Comparison of ENCODE assay signal across 8 cellular contexts in genomic region chr12:65169311-65170244, GRCh38. TPM values are rescaled to one million over a fixed set of nuclear protein-coding genes. Genes with fewer than 3 reads are reported as not detected.
DNase-seq lines count a peak whose midpoint lies in the region; ATAC-seq and TF ChIP-seq lines count a peak whose summit lies in the region.

LEMD3 (plus strand) TSS chr12:65169583; CDS start chr12:65169597, 14 bp downstream.

- peak; percentile 82 for DNase-seq in COLO829 (ENCODE audit: low spot score)
- peak; percentile 98 for DNase-seq in HT-29 (ENCODE audit: low spot score)
- DNase-seq in NK-92 treated with Interleukin-12 subunit alpha and Interleukin-12 subunit beta, amount 100 ng/mL, for 24 hours (lab: John Stamatoyannopoulos, UW), result peak; percentile 84
- DNase-seq in activated CD8-positive, alpha-beta memory T cell treated with anti-CD3 and anti-CD28 coated beads for 24 hours, result peak; percentile 94
- DNase-seq in effector CD4-positive, alpha-beta T cell, result peak; percentile 94
- DNase-seq in lung (ENCODE audit: low spot score), result peak; percentile 95
- peak; percentile 87 to 91 (median 88) for DNase-seq in stimulated activated CD4-positive, alpha-beta T cell treated with anti-CD3 and anti-CD28 coated beads, TNF-alpha, amount 100 ng/mL, for 24 hours (ENCODE audit: low read depth in 3 of 3)

- no peak for TF ChIP-seq CTCF in lung (IDR thresholded peaks at IDR 0.05; ENCODE audit: control extremely low read depth, extremely low read depth)

- WGBS in lung, 2 donors, result 0% methylated on average over 95 to 96 of the region's 96 CpGs

- peak within 1 kb of the TSS; percentile 97 to 99 for H3K27ac ChIP-seq in lung (ENCODE audit: low read depth in 1 of 2, low read length in 1 of 2)

- peaks cover 0 to 10% of the 10 kb centered on the region in 2 donors for H3K4me1 ChIP-seq in lung (ENCODE audit: control insufficient read depth in 2 of 2, insufficient read depth in 2 of 2, low read length in 2 of 2)

- peak within 1 kb of the TSS; percentile 93 for H3K4me3 ChIP-seq in lung

- H3K27me3 ChIP-seq in lung (ENCODE audit: control insufficient read depth, insufficient read depth), result no peaks in the 10 kb centered on the region

- ATAC-seq in GM21360 (IDR thresholded peaks at IDR 0.05; ENCODE audit: unreplicated experiment) (peak; percentile 93), lung (ENCODE audit: insufficient read depth, low FRiP score) (peak; percentile 94)

- H3K36me3 ChIP-seq in lung (ENCODE audit: control insufficient read depth in 2 of 2, insufficient read depth in 2 of 2, low read length in 2 of 2), result peaks cover 0 to under 1% of the 10 kb centered on the region in 2 donors

- H3K9me3 ChIP-seq in lung (ENCODE audit: control insufficient read depth in 2 of 2, insufficient read depth in 1 of 2, low read length in 1 of 2), result no peaks in the 10 kb centered on the region

RNA-seq across cellular contexts. Expression of gene LEMD3, which starts in this region (rescaled TPM):
- 64.2 and 70.9 TPM in 2 replicates for total RNA-seq in HT-29 (2014; rRNA removed; shearing (Covaris generic))
- 10 to 100 TPM; 35.1 to 72.4 TPM for total RNA-seq in lung
- polyA plus RNA-seq in lung, result 10 to 100 TPM; 10.2 to 10.9 TPM

Comparison
In these comparisons a context has a peak if more than half of its experiments do, and no peak if none do; other contexts are left out.
1. Peak in every context shown above with its lines: DNase-seq, ATAC-seq, H3K4me3 ChIP-seq and H3K27ac ChIP-seq.